Comparison of ENCODE assay signal across 15 cellular contexts in genomic region chr20:59603727-59604608, GRCh38. TPM values are rescaled to one million over a fixed set of nuclear protein-coding genes. Genes with fewer than 3 reads are reported as not detected.
DNase-seq lines count a peak whose midpoint lies in the region; ATAC-seq and TF ChIP-seq lines count a peak whose summit lies in the region.
"Had no signal": no experiment of that assay in that cellular context is flagged by ENCODE, and none has a peak within 500 bp of the region (broad histone marks: within the 10 kb centered on the region; RNA-seq: fewer than 3 reads in every experiment).

Gene PHACTR3 (plus strand): TSS chr20:59604540. CDS start chr20:59605015, 475 bp downstream.

- H2BK15ac ChIP-seq in H9 (ENCODE audit: low read depth, low read length), result no peak within 1 kb of the TSS
- no peak within 1 kb of the TSS for H2BK15ac ChIP-seq in mesenchymal stem cell (ENCODE audit: low read depth, poor library complexity, severe bottlenecking)

- H3T11ph ChIP-seq in H9 (ENCODE audit: low read length), result no peak within 1 kb of the TSS

- H3K56ac ChIP-seq in H9 (ENCODE audit: insufficient read length, low read depth, low read length), result no peak within 1 kb of the TSS

- peak within 1 kb of the TSS; percentile 79 for H3K18ac ChIP-seq in H9 (ENCODE audit: insufficient read length, low read depth, low read length)
- H3K18ac ChIP-seq in mesenchymal stem cell (ENCODE audit: low read depth in 1 of 2, low read length in 2 of 2), result no peak within 1 kb of the TSS

- H3K27me3 Mint-ChIP-seq in H9 (ENCODE audit: low read depth), result peaks cover 97% of the 10 kb centered on the region

- DNase-seq in H9 (peak; percentile 52), Peyer's patch (no peak), hypothalamus (lab: John Stamatoyannopoulos, UW) (peak in 42 of 51 donors; percentile 20 to 86 (median 54)), retina (peak; percentile 74), NOMO-1 treated with dmso at 0.1 percent for 144 hours (lab: John Stamatoyannopoulos, UW; ENCODE audit: unreplicated experiment) (no peak), mesenchymal stem cell (no peak)
- no peak for DNase-seq in stimulated activated naive CD4-positive, alpha-beta T cell (lab: John Stamatoyannopoulos, UW)
- DNase-seq: activated CD4-positive, alpha-beta T cell treated with anti-CD3 and anti-CD28 coated beads, Interleukin-2, amount 50 U/mL, for 48 hours; activated naive CD8-positive, alpha-beta T cell treated with anti-CD3 and anti-CD28 coated beads, Interleukin-2, amount 10 ng/mL, durations not matched to agents 7 days and 5 days; Caco-2; KBM-7; kidney glomerular epithelial cell had no signal

- no peak for TF ChIP-seq CTCF in H9 (conservative IDR thresholded peaks at IDR 0.05)
- TF ChIP-seq CTCF in Peyer's patch (IDR thresholded peaks at IDR 0.05), result no peak

- H3K4me1 Mint-ChIP-seq in H9, result no peaks in the 10 kb centered on the region
- H3K4me1 Mint-ChIP-seq: activated naive CD8-positive, alpha-beta T cell treated with anti-CD3 and anti-CD28 coated beads, Interleukin-2, amount 10 ng/mL, durations not matched to agents 7 days and 5 days had no signal

- peak within 1 kb of the TSS; percentile 41 to 70; a peak in 4 of 5 replicates for H3K4me3 Mint-ChIP-seq in H9
- H3K4me3 Mint-ChIP-seq: activated naive CD8-positive, alpha-beta T cell treated with anti-CD3 and anti-CD28 coated beads, Interleukin-2, amount 10 ng/mL, durations not matched to agents 7 days and 5 days; T-helper 1 cell treated with Interleukin-12 subunit alpha and Interleukin-12 subunit beta and Interleukin-4 antibody, amounts not matched to agents 30 μg/mL and 1 μg/mL, for 36 hours had no signal

- H3K36me3 ChIP-seq in Peyer's patch (no peaks in the 10 kb centered on the region), mesenchymal stem cell (ENCODE audit: control insufficient read depth in 1 of 2, insufficient read depth in 2 of 2, low read depth in 1 of 2, low read length in 2 of 2) (no peaks in the 10 kb centered on the region)

- H3K27ac ChIP-seq in H9 (ENCODE audit: insufficient read length, low read depth, low read length) (no peak within 1 kb of the TSS), Peyer's patch (no peak within 1 kb of the TSS), mesenchymal stem cell (ENCODE audit: low read length, poor library complexity, severe bottlenecking) (no peak within 1 kb of the TSS)

- H2BK12ac ChIP-seq in H9 (ENCODE audit: insufficient read length, low read depth, low read length), result no peak within 1 kb of the TSS
- H2BK12ac ChIP-seq in mesenchymal stem cell (ENCODE audit: low read length in 2 of 2), result no peak within 1 kb of the TSS

- H2BK5ac ChIP-seq in H9 (ENCODE audit: insufficient read length, low read length) (no peak within 1 kb of the TSS), mesenchymal stem cell (ENCODE audit: low read depth, low read length, poor library complexity, severe bottlenecking) (no peak within 1 kb of the TSS)

- no peak within 1 kb of the TSS for H4K5ac ChIP-seq in H9 (ENCODE audit: insufficient read length, low read depth, low read length)

- H3K4me2 ChIP-seq in H9 (ENCODE audit: insufficient read depth, insufficient read length, low read length) (peak within 1 kb of the TSS; percentile 31), mesenchymal stem cell (ENCODE audit: low read length, poor library complexity, severe bottlenecking) (no peak within 1 kb of the TSS)

- H3K27ac Mint-ChIP-seq in H9, result no peak within 1 kb of the TSS
- H3K27ac Mint-ChIP-seq: activated naive CD8-positive, alpha-beta T cell treated with anti-CD3 and anti-CD28 coated beads, Interleukin-2, amount 10 ng/mL, durations not matched to agents 7 days and 5 days; T-helper 1 cell treated with Interleukin-12 subunit alpha and Interleukin-12 subunit beta and Interleukin-4 antibody, amounts not matched to agents 30 μg/mL and 1 μg/mL, for 36 hours had no signal

- H3K4me3 ChIP-seq in Peyer's patch, result peak within 1 kb of the TSS in 3 of 4 donors; percentile 6 to 34 (median 27)
- H3K4me3 ChIP-seq in mesenchymal stem cell (ENCODE audit: insufficient read depth in 1 of 2, low read depth in 1 of 2, low read length in 2 of 2), result no peak within 1 kb of the TSS

- no peaks in the 10 kb centered on the region for H3K9me3 ChIP-seq in H9 (ENCODE audit: control insufficient read depth, low read depth, low read length)
- no peaks in the 10 kb centered on the region for H3K9me3 ChIP-seq in Peyer's patch
- no peaks in the 10 kb centered on the region for H3K9me3 ChIP-seq in mesenchymal stem cell (ENCODE audit: control insufficient read depth, low read length)
- H3K9me3 ChIP-seq: Caco-2 had no signal

- peaks cover 0 to 36% of the 10 kb centered on the region in 2 experiments; a peak in 3 of 5 replicates for H3K9me3 Mint-ChIP-seq in H9
- H3K9me3 Mint-ChIP-seq: activated naive CD8-positive, alpha-beta T cell treated with anti-CD3 and anti-CD28 coated beads, Interleukin-2, amount 10 ng/mL, durations not matched to agents 7 days and 5 days; T-helper 1 cell treated with Interleukin-12 subunit alpha and Interleukin-12 subunit beta and Interleukin-4 antibody, amounts not matched to agents 30 μg/mL and 1 μg/mL, for 36 hours had no signal

- peak within 1 kb of the TSS; percentile 75 for H2BK120ac ChIP-seq in H9 (ENCODE audit: low read depth, low read length, poor library complexity, severe bottlenecking)
- no peak within 1 kb of the TSS for H2BK120ac ChIP-seq in mesenchymal stem cell (ENCODE audit: low read depth, low read length)

- H2AK5ac ChIP-seq in H9 (ENCODE audit: insufficient read length, low read length), result no peak within 1 kb of the TSS
- H2AK5ac ChIP-seq in mesenchymal stem cell (ENCODE audit: low read length, severe bottlenecking), result no peak within 1 kb of the TSS

- no peak for ATAC-seq in HG02870 (IDR thresholded peaks at IDR 0.05; ENCODE audit: unreplicated experiment)
- ATAC-seq: sciatic nerve had no signal

- H4K8ac ChIP-seq in H9 (replicated peaks; ENCODE audit: insufficient read length, low read depth, low read length) (no peak within 1 kb of the TSS), mesenchymal stem cell (ENCODE audit: low read length) (no peak within 1 kb of the TSS)

- H3K36me3 Mint-ChIP-seq in H9 (ENCODE audit: insufficient read depth in 1 of 3, low read depth in 3 of 3), result no peaks in the 10 kb centered on the region
- H3K36me3 Mint-ChIP-seq: activated naive CD8-positive, alpha-beta T cell treated with anti-CD3 and anti-CD28 coated beads, Interleukin-2, amount 10 ng/mL, durations not matched to agents 7 days and 5 days had no signal

- peaks cover 47% of the 10 kb centered on the region for H3K27me3 ChIP-seq in H9 (ENCODE audit: insufficient read depth, low read length)
- peaks cover 0 to 10% of the 10 kb centered on the region in 2 donors for H3K27me3 ChIP-seq in Peyer's patch
- peaks cover 0 to 86% of the 10 kb centered on the region in 2 experiments for H3K27me3 ChIP-seq in mesenchymal stem cell (ENCODE audit: control insufficient read depth in 1 of 2, insufficient read depth in 1 of 2, low read length in 2 of 2)

- H3K4me1 ChIP-seq in H9 (ENCODE audit: insufficient read depth, low read length) (no peaks in the 10 kb centered on the region), Peyer's patch (peaks cover 0 to 11% (median 0%) of the 10 kb centered on the region in 4 donors), mesenchymal stem cell (ENCODE audit: control insufficient read depth, insufficient read depth, low read depth, low read length) (no peaks in the 10 kb centered on the region)
- H3K4me1 ChIP-seq: Caco-2 had no signal

- H3K79me1 ChIP-seq in H9 (ENCODE audit: insufficient read depth, low read depth, low read length, poor library complexity, severe bottlenecking), result no peaks in the 10 kb centered on the region
- no peaks in the 10 kb centered on the region for H3K79me1 ChIP-seq in mesenchymal stem cell (replicated peaks; ENCODE audit: low read length, poor library complexity, severe bottlenecking)

- H3K79me2 ChIP-seq in H9 (ENCODE audit: insufficient read depth, low read length), result no peaks in the 10 kb centered on the region

- H3K4ac ChIP-seq in H9 (ENCODE audit: low read depth, low read length) (no peak within 1 kb of the TSS), mesenchymal stem cell (ENCODE audit: low read depth in 1 of 2, low read length in 2 of 2) (no peak within 1 kb of the TSS)

- no CpG with 5 or more reads among the region's 40 CpGs for WGBS in H9 (ENCODE audit: extremely low coverage, insufficient read length, low lambda C conversion rate)
- WGBS in mesenchymal stem cell, result 79% methylated on average over 36 of the region's 40 CpGs

- H3K23ac ChIP-seq in H9 (ENCODE audit: insufficient read length, low read depth, low read length) (no peak within 1 kb of the TSS), mesenchymal stem cell (ENCODE audit: low read length in 2 of 2) (no peak within 1 kb of the TSS)

- H3K9ac ChIP-seq in H9 (ENCODE audit: extremely low read depth, insufficient read length, low read length) (no peak within 1 kb of the TSS), mesenchymal stem cell (ENCODE audit: low read length) (no peak within 1 kb of the TSS)

- no peak within 1 kb of the TSS for H4K91ac ChIP-seq in H9 (ENCODE audit: insufficient read length, low read depth, low read length)
- H4K91ac ChIP-seq in mesenchymal stem cell (ENCODE audit: low read length), result no peak within 1 kb of the TSS

- H2AFZ ChIP-seq in H9 (ENCODE audit: low read length) (no peak within 1 kb of the TSS), mesenchymal stem cell (ENCODE audit: low read depth, low read length) (no peak within 1 kb of the TSS)

- no peaks in the 10 kb centered on the region for H4K20me1 ChIP-seq in H9 (ENCODE audit: control insufficient read depth, insufficient read depth, insufficient read length)

- H3K14ac ChIP-seq in H9 (ENCODE audit: insufficient read depth, low read length) (peak within 1 kb of the TSS; percentile 73; the same call in 1 of the 2 replicates), mesenchymal stem cell (ENCODE audit: low read length in 2 of 2) (no peak within 1 kb of the TSS)

- H2BK20ac ChIP-seq in H9 (ENCODE audit: low read depth, low read length, poor library complexity, severe bottlenecking), result no peak within 1 kb of the TSS

- peaks cover 5% of the 10 kb centered on the region for H3K23me2 ChIP-seq in H9 (ENCODE audit: insufficient read length, low read depth, low read length, poor library complexity, severe bottlenecking)

- TF ChIP-seq POLR2A in Peyer's patch (IDR thresholded peaks at IDR 0.05), result no peak

RNA-seq across cellular contexts. Expression of gene PHACTR3, which starts in this region (rescaled TPM):
- total RNA-seq in H9 (2021) (not detected in 2 replicates), Peyer's patch (10 to 100 TPM; 14.9 to 31.5 (median 22.9) TPM)
- not detected for polyA plus RNA-seq in mesenchymal stem cell (2013, experiment 1 of 2)
- polyA plus RNA-seq in mesenchymal stem cell (2013, experiment 2 of 2), result not detected
- total RNA-seq: activated naive CD8-positive, alpha-beta T cell treated with anti-CD3 and anti-CD28 coated beads, Interleukin-2, amount 10 ng/mL, durations not matched to agents 7 days and 5 days; sciatic nerve had no signal

Comparison
In these comparisons a context has a peak if more than half of its experiments do, and no peak if none do; other contexts are left out.
1. RNA of gene PHACTR3 (total RNA-seq): 14.9 to 31.5 TPM in Peyer's patch; not detected in H9; every median in the first group is over 10 times any median in the second.
2. Peak in DNase-seq and H3K4me2 ChIP-seq in H9; RNA of the gene not detected or under 1 TPM.
3. DNase-seq: peak in hypothalamus (42 of 51) and retina (single experiment); none in Peyer's patch (0 of 3), stimulated activated naive CD4-positive, alpha-beta T cell (0 of 6), NOMO-1 treated with dmso at 0.1 percent for 144 hours (single experiment) and mesenchymal stem cell (single experiment).
4. H3K4me3 ChIP-seq: peak in Peyer's patch (3 of 4); none in mesenchymal stem cell (0 of 2).